17 cellular contexts compared by ENCODE assay signal in genomic region chr12:78918221-78918620, GRCh38. TPM values are rescaled to one million over a fixed set of nuclear protein-coding genes. Genes with fewer than 3 reads are reported as not detected.
A peak's percentile ranks its signal among the peaks of the same experiment; 100 is the strongest.
DNase-seq lines count a peak whose midpoint lies in the region; ATAC-seq lines count a peak whose summit lies in the region.
"Had no signal": no experiment of that assay in that cellular context is flagged by ENCODE, and none has a peak within 500 bp of the region (broad histone marks: within the 10 kb centered on the region; RNA-seq: fewer than 3 reads in every experiment).

No MANE protein-coding gene starts in this region.

- ATAC-seq in HG03460 (IDR thresholded peaks at IDR 0.05; ENCODE audit: unreplicated experiment): no peak
- ATAC-seq in sciatic nerve: no peak
- no peak for ATAC-seq in GM19035 (IDR thresholded peaks at IDR 0.05; ENCODE audit: unreplicated experiment)

- H3K4ac ChIP-seq in trophoblast cell (ENCODE audit: low read depth, low read length): no peak overlapping the region

- no peaks in the 10 kb centered on the region for H3K9me3 ChIP-seq in trophoblast cell (ENCODE audit: insufficient read depth, low read depth, low read length)
- H3K9me3 ChIP-seq: Caco-2 had no signal

- peak; percentile 97 for DNase-seq in G401 (ENCODE audit: low spot score)
- DNase-seq in NCI-H446 (lab: John Stamatoyannopoulos, UW): peak; percentile 96
- DNase-seq in astrocyte of the hippocampus (ENCODE audit: low read depth, low spot score): peak; percentile 27
- peak in 1 of 2 donors; percentile 41 for DNase-seq in trophoblast cell
- no peak for DNase-seq in sciatic nerve (ENCODE audit: low spot score)
- DNase-seq: Caco-2, EL, H9, NCI-H1417 treated with DMSO at 0.1 percent for 48 hours, NCI-H2029, NCI-H2171, NCI-H524, RPMI8226, SIG-M5, SW 1271 had no signal

- H4K12ac ChIP-seq in trophoblast cell (ENCODE audit: low read depth, low read length): no peak overlapping the region

- intact Hi-C loops in sciatic nerve (cut with DNase I): no loop called here

- peak overlapping the region; percentile 41 for H2AFZ ChIP-seq in trophoblast cell (ENCODE audit: insufficient read depth, low read length, poor library complexity)

- peak overlapping the region; percentile 19 for H4K91ac ChIP-seq in trophoblast cell (ENCODE audit: low read depth, low read length)

- no CpG with 5 or more reads among the region's 2 CpGs for WGBS in trophoblast cell (ENCODE audit: extremely low coverage, insufficient coverage, insufficient read length)

- H3K27me3 ChIP-seq in trophoblast cell (ENCODE audit: insufficient read depth, low read length): no peaks in the 10 kb centered on the region

- no peak overlapping the region for H3K27ac ChIP-seq in trophoblast cell (ENCODE audit: low read depth, low read length)

- no peaks in the 10 kb centered on the region for H3K79me2 ChIP-seq in trophoblast cell (ENCODE audit: control insufficient read depth, insufficient read depth, low read length, poor library complexity)

- no peak overlapping the region for H3K9ac ChIP-seq in trophoblast cell (ENCODE audit: low read length)

- H3K4me1 ChIP-seq in trophoblast cell (ENCODE audit: control insufficient read depth in 1 of 2, insufficient read depth in 2 of 2, low read length in 2 of 2): peaks cover 4 to 5% of the 10 kb centered on the region in 2 experiments

- H2AK5ac ChIP-seq in trophoblast cell (ENCODE audit: low read length): peak overlapping the region; percentile 62

- H3K14ac ChIP-seq in trophoblast cell (ENCODE audit: low read length): peak overlapping the region; percentile 53

- H3K18ac ChIP-seq in trophoblast cell (ENCODE audit: low read length): no peak overlapping the region

- in situ Hi-C loops in G401 (cut with HindIII; ENCODE audit: low sequenced_read_pairs): no loop called here

- no peak overlapping the region for H2BK5ac ChIP-seq in trophoblast cell (ENCODE audit: low read depth, low read length, poor library complexity)

- H3K23ac ChIP-seq in trophoblast cell (ENCODE audit: low read length): no peak overlapping the region

- no peaks in the 10 kb centered on the region for H3K36me3 ChIP-seq in trophoblast cell (ENCODE audit: control insufficient read depth in 1 of 2, insufficient read depth in 2 of 2, low read length in 2 of 2)

- H3K4me2 ChIP-seq in trophoblast cell (ENCODE audit: low read length): no peak overlapping the region

- H2BK12ac ChIP-seq in trophoblast cell (ENCODE audit: low read length): peak overlapping the region; percentile 99

- H4K8ac ChIP-seq in trophoblast cell (ENCODE audit: low read depth, low read length): peak overlapping the region; percentile 47

- H3K79me1 ChIP-seq in trophoblast cell (ENCODE audit: low read length): peaks cover 4% of the 10 kb centered on the region

- H2BK120ac ChIP-seq in trophoblast cell (ENCODE audit: insufficient read depth, low read length, poor library complexity): peak overlapping the region; percentile 76

- no peak overlapping the region for H3K4me3 ChIP-seq in trophoblast cell (ENCODE audit: low read depth, low read length)

RNA-seq across cellular contexts. Expression of gene SYT1, which starts 53.6 kb away (rescaled TPM):
- total RNA-seq in G401 (2014; rRNA removed; shearing (Covaris generic)): not detected in 2 replicates
- 1.1 and 1.4 TPM in 2 replicates for polyA plus RNA-seq in trophoblast cell (2013)
- 9.0 TPM for total RNA-seq in sciatic nerve
